8 cellular contexts compared by ENCODE assay signal in the genomic region with DNA sequence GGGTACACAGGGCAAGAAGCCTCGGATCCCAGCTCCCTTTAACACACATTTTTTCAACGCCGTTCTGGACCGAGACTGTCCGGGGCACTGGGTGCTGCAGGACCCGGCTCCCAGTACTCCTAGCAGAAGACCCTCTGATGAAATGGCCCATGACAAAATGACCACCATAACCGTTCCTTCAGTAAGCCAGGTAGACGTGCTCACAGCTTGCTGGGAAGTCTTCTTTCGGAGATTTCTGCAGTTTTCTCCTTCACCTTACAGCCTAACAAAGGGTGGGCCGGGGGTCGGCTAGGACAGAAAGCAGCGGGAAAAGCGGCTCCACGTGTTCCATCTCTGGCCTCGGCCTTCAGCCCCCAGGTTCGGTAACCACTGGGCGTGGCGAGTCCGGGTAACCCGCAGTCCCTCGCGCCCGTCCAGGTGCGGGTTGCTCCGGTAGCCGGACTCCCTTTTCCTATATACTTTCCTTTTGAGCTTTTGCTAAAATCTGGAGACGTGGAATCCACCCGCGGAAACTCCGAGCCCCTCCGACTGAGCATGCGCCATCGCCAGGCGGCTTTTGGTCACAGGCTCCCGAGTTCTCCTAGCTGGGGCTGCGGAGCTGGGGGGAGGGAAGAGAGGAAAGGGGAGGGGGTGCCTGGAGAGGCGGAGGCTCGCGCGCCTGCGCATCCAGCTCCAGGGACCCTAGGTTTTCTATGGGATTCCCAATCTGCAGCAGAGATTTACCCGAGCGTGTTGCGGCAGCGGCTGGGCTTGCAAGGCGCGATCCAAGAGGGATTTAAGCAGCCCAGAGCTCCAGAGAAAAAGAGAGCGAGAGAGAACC. TPM values are rescaled to one million over a fixed set of nuclear protein-coding genes. Genes with fewer than 3 reads are reported as not detected.
DNase-seq lines count a peak whose midpoint lies in the region; ATAC-seq, FAIRE-seq and TF ChIP-seq lines count a peak whose summit lies in the region.

A gene (plus strand): TSS at position 704 of the 820 bp plus-strand sequence. CDS start 51,379 bp downstream, outside the sequence.

- TF ChIP-seq POLR2A in K562 (conservative IDR thresholded peaks at IDR 0.05) (no peak), GM12891 (IDR thresholded peaks at IDR 0.05; ENCODE audit: low read depth, low read length) (no peak)

- in situ Hi-C loops in K562 (cut with MboI), result no loop called here

- no peak for TF ChIP-seq RAD21 in K562 (CRISPR knock-in tag; conservative IDR thresholded peaks at IDR 0.05 in 1 of 2, IDR thresholded peaks at IDR 0.05 in 1 of 2)

- whole genome bisulfite sequencing in K562 (ENCODE audit: insufficient coverage, low coverage, missing lambda C conversion rate), result 4% methylated on average over 26 of the region's 48 CpGs
- WGBS in iPS DF 6.9 (ENCODE audit: insufficient coverage, insufficient read length), result no CpG with 5 or more reads among the region's 48 CpGs

- peak within 1 kb of the TSS; percentile 20; the same call in 1 of the 2 replicates for H3K4me2 ChIP-seq in K562 (ENCODE audit: insufficient read depth, low read length)

- no peak for TF ChIP-seq CTCF in K562 (IDR thresholded peaks at IDR 0.05 in 2 of 3, conservative IDR thresholded peaks at IDR 0.05 in 1 of 3; ENCODE audit: insufficient read depth in 2 of 3, low read depth in 1 of 3, low read length in 3 of 3)
- TF ChIP-seq CTCF in retinal pigment epithelial cell (conservative IDR thresholded peaks at IDR 0.05; ENCODE audit: low read depth, low read length), result no peak

- H3K9me1 ChIP-seq in K562 (ENCODE audit: control insufficient read depth, insufficient read depth, low read length), result no peaks in the 10 kb centered on the region

- POLR2A ChIA-PET in K562 (lab: Yijun Ruan, JAX), result interaction anchor here (0.7 kb wide), 1 partner anchor 801 kb away, joined by 3 read pairs; no protein-coding TSS in a partner anchor

- H3K27me3 ChIP-seq in K562 (ENCODE audit: control insufficient read depth in 2 of 2, insufficient read depth in 2 of 2, low read length in 2 of 2) (peaks cover 34 to 41% of the 10 kb centered on the region in 2 experiments), iPS DF 6.9 (ENCODE audit: control insufficient read depth, insufficient read depth, low read length) (no peaks in the 10 kb centered on the region)

- CTCF ChIA-PET in K562 (lab: Yijun Ruan, JAX; ENCODE audit: low intra/inter-chr PET ratio), result no interaction called here

- no peaks in the 10 kb centered on the region for H4K20me1 ChIP-seq in K562 (replicated peaks; ENCODE audit: control insufficient read depth, insufficient read depth, low read length)

- H2AFZ ChIP-seq in K562 (ENCODE audit: low read depth, low read length), result no peak within 1 kb of the TSS; the same call in 1 of the 2 replicates

- DNase-seq in D341Med (ENCODE audit: low spot score), result peak; percentile 64
- DNase-seq in NCI-H1436 (lab: John Stamatoyannopoulos, UW), result peak; percentile 64
- peak; percentile 30 to 71 (median 48) for DNase-seq in K562 (ENCODE audit: extremely low read depth in 1 of 4, low spot score in 3 of 4)
- DNase-seq in iPS DF 6.9 (ENCODE audit: low read depth, low spot score), result peak; percentile 83
- DNase-seq in retinal pigment epithelial cell (ENCODE audit: low read depth), result peak; percentile 69
- no peak for DNase-seq in epidermal melanocyte (ENCODE audit: insufficient read length, low spot score)
- DNase-seq in GM12891 (ENCODE audit: insufficient read length, low spot score), result no peak

- no peak for FAIRE-seq in K562 (lab: Jason Lieb, UNC)
- no peak for FAIRE-seq in GM12891 (lab: Jason Lieb, UNC)

- H3K9me3 ChIP-seq in K562 (replicated peaks; ENCODE audit: control insufficient read depth, insufficient read depth, low read depth, low read length), result no peaks in the 10 kb centered on the region
- H3K9me3 ChIP-seq in iPS DF 6.9 (ENCODE audit: control insufficient read depth, insufficient read depth, low read length), result no peaks in the 10 kb centered on the region

- no peaks in the 10 kb centered on the region for H3K36me3 ChIP-seq in K562 (ENCODE audit: control insufficient read depth, insufficient read depth, low read length)
- H3K36me3 ChIP-seq in iPS DF 6.9 (ENCODE audit: control insufficient read depth, insufficient read depth, low read length), result no peaks in the 10 kb centered on the region

- ATAC-seq in K562, result peak; percentile 65
- no peak for ATAC-seq in GM19397 (IDR thresholded peaks at IDR 0.05; ENCODE audit: unreplicated experiment)

- TF ChIP-seq EP300 in K562 (IDR thresholded peaks at IDR 0.05; ENCODE audit: low read length), result no peak

- H3K4me3 ChIP-seq in K562 (peak within 1 kb of the TSS; percentile 22), iPS DF 6.9 (ENCODE audit: low read length) (peak within 1 kb of the TSS; percentile 98; the same call in 1 of the 2 replicates), retinal pigment epithelial cell (ENCODE audit: low read length) (peak within 1 kb of the TSS; percentile 69)

- no TSS peak for BruUV-seq in K562 (replicated peaks; lab: Mats Ljungman, UMichigan)

- intact Hi-C loops in K562 (cut with micrococcal nuclease), result no loop called here

- H3K9ac ChIP-seq in K562 (ENCODE audit: insufficient read depth in 1 of 2, low read depth in 2 of 2, low read length in 2 of 2), result peak within 1 kb of the TSS in 1 of 2 experiments; percentile 51; a peak in 1 of 4 replicates

- H3K27ac ChIP-seq in K562 (ENCODE audit: extremely low read depth, low read depth, low read length) (no peak within 1 kb of the TSS), iPS DF 6.9 (ENCODE audit: low read length) (no peak within 1 kb of the TSS)

- peaks cover 0 to 17% of the 10 kb centered on the region in 2 experiments; a peak in 3 of 5 replicates for H3K4me1 ChIP-seq in K562 (replicated peaks in 1 of 2; ENCODE audit: control insufficient read depth in 2 of 2, insufficient read depth in 2 of 2, low read length in 2 of 2)
- peaks cover 3% of the 10 kb centered on the region; the same call in 1 of the 2 replicates for H3K4me1 ChIP-seq in iPS DF 6.9 (ENCODE audit: control insufficient read depth, insufficient read depth, low read length)

- no peaks in the 10 kb centered on the region for H3K79me2 ChIP-seq in K562 (ENCODE audit: control insufficient read depth, insufficient read depth, low read length)

TF ChIP-seq in K562, 482 proteins besides CTCF, POLR2A, EP300 and RAD21 (continues in another document):
- 0 out of 2 replicates have a peak, but pooled peaks have one; percentile 37 for TF ChIP-seq L3MBTL2 (IDR thresholded peaks at IDR 0.05)
- TF ChIP-seq NRF1 (conservative IDR thresholded peaks at IDR 0.05 in 1 of 2, IDR thresholded peaks at IDR 0.05 in 1 of 2), result peak; percentile 77
- TF ChIP-seq, protein P1, sequence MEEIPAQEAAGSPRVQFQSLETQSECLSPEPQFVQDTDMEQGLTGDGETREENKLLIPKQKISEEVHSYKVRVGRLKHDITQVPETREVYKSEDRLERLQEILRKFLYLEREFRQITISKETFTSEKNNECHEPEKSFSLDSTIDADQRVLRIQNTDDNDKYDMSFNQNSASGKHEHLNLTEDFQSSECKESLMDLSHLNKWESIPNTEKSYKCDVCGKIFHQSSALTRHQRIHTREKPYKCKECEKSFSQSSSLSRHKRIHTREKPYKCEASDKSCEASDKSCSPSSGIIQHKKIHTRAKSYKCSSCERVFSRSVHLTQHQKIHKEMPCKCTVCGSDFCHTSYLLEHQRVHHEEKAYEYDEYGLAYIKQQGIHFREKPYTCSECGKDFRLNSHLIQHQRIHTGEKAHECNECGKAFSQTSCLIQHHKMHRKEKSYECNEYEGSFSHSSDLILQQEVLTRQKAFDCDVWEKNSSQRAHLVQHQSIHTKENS (CRISPR knock-in tag; IDR thresholded peaks at IDR 0.05), result no peak
- TF ChIP-seq, protein P2, sequence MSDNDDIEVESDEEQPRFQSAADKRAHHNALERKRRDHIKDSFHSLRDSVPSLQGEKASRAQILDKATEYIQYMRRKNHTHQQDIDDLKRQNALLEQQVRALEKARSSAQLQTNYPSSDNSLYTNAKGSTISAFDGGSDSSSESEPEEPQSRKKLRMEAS (CRISPR knock-in tag; IDR thresholded peaks at IDR 0.05), result peak; percentile 43; the same call in 1 of the 2 replicates

TF ChIP-seq in GM12891, 5 proteins besides CTCF, POLR2A, EP300 and RAD21:
- TF ChIP-seq PAX5 (IDR thresholded peaks at IDR 0.05; ENCODE audit: insufficient read depth, low read length, severe bottlenecking) (no peak), SPI1 (IDR thresholded peaks at IDR 0.05; ENCODE audit: low read depth, low read length) (no peak), POU2F2 (IDR thresholded peaks at IDR 0.05; ENCODE audit: low read depth, low read length) (no peak), TAF1 (IDR thresholded peaks at IDR 0.05; ENCODE audit: low read depth, low read length) (no peak), POLR2AphosphoS5 (IDR thresholded peaks at IDR 0.05; ENCODE audit: low read depth, low read length) (no peak)

RNA-seq across cellular contexts. Expression of the gene that starts here (rescaled TPM):
- total RNA-seq in K562 (2011; cell fraction: chromatin; rRNA removed; ENCODE audit: low replicate concordance), result not detected in 2 replicates
- total RNA-seq in K562 (2011; cell fraction: nucleolus; rRNA removed), result not detected in 2 replicates
- not detected in 2 replicates for total RNA-seq in K562 (2011; cell fraction: nucleoplasm; rRNA removed)
- total RNA-seq in K562 (2014; rRNA removed) (not detected in 2 replicates), K562 (2014; rRNA removed; fragmentation: Illumina TruSeq; extraction: Trizol) (not detected in 2 replicates), K562 (2015; rRNA removed; fragmentation: Illumina TruSeq; extraction: Trizol) (not detected in 2 replicates), K562 (2021) (not detected in 2 replicates)
- polyA plus RNA-seq in K562 (2011; rRNA removed) (0.20 TPM in 1 of 2 replicates, not detected in the other), K562 (2014; fragmentation: Illumina TruSeq; extraction: Trizol) (not detected in 2 replicates), K562 (2014; fragmentation: Nextera tagmentation; extraction: Ambion mirVana) (not detected), K562 (2014; rRNA removed) (not detected in 2 replicates)
- not detected in 2 replicates for polyA plus RNA-seq in K562 (2011; cell fraction: cytosol; rRNA removed)
- polyA plus RNA-seq in K562 (2011; cell fraction: nucleus; rRNA removed), result not detected in 2 replicates
- 0.10 and 0.17 TPM in 2 replicates for polyA plus RNA-seq in K562 (2012)
- polyA minus RNA-seq in K562 (2011; rRNA and poly(A)+ RNA removed), result not detected in 2 replicates
- polyA minus RNA-seq in K562 (2011; cell fraction: cytosol; rRNA and poly(A)+ RNA removed), result not detected in 2 replicates
- not detected in 2 replicates for polyA minus RNA-seq in K562 (2011; cell fraction: nucleus; rRNA and poly(A)+ RNA removed)
- polyA plus RNA-seq in GM12891 (2012; ENCODE audit: low read depth, missing spikeins), result 0.04 TPM

Comparison
In these comparisons a context has a peak if more than half of its experiments do, and no peak if none do; other contexts are left out.
1. Peak in DNase-seq, ATAC-seq, H3K4me3 ChIP-seq and H3K4me2 ChIP-seq in K562; RNA of the gene not detected or under 1 TPM.
2. DNase-seq: peak in D341Med (single experiment), NCI-H1436 (single experiment), iPS DF 6.9 (single experiment) and retinal pigment epithelial cell (single experiment); none in epidermal melanocyte (single experiment) and GM12891 (single experiment).
3. H3K4me3 ChIP-seq: peak in every context shown above with its lines; median percentile 98 in iPS DF 6.9; 69 in retinal pigment epithelial cell; 22 in K562.